ENCODE assay signal across 29 cellular contexts in genomic region chr11:31767665-31768064, GRCh38. TPM values are rescaled to one million over a fixed set of nuclear protein-coding genes. Genes with fewer than 3 reads are reported as not detected.
"Had no signal": no experiment of that assay in that cellular context is flagged by ENCODE, and none has a peak within 500 bp of the region (broad histone marks: within the 10 kb centered on the region; RNA-seq: fewer than 3 reads in every experiment).

No MANE protein-coding gene starts in this region.

- ATAC-seq: activated CD8-positive, alpha-beta T cell treated with anti-CD3 and anti-CD28 coated beads, Interleukin-2, amount 10 ng/mL, durations not matched to agents 7 days and 5 days; Panc1; Right ventricle myocardium inferior had no signal

- H3K9me3 Mint-ChIP-seq: activated naive CD8-positive, alpha-beta T cell treated with anti-CD3 and anti-CD28 coated beads, Interleukin-2, amount 10 ng/mL, durations not matched to agents 7 days and 5 days had no signal

- H3K27ac ChIP-seq: adrenal gland, ascending aorta, brain microvascular endothelial cell, cardiac muscle cell, colonic mucosa, SJCRH30 had no signal

- DNase-seq: activated CD4-positive, alpha-beta T cell treated with anti-CD3 and anti-CD28 coated beads for 48 hours; activated CD4-positive, alpha-beta T cell treated with anti-CD3 and anti-CD28 coated beads, Interleukin-2, amount 50 U/mL, for 4 hours; activated CD4-positive, CD25-positive, alpha-beta regulatory T cell treated with anti-CD3 and anti-CD28 coated beads, Interleukin-2, amount 50 U/mL, for 72 hours; activated CD8-positive, alpha-beta memory T cell treated with anti-CD3 and anti-CD28 coated beads, Interleukin-2, amount 50 U/mL, for 48 hours; activated CD8-positive, alpha-beta T cell treated with anti-CD3 and anti-CD28 coated beads, Interleukin-2, amount 10 ng/mL, durations not matched to agents 7 days and 5 days; activated naive CD4-positive, alpha-beta T cell treated with anti-CD3 and anti-CD28 coated beads, Interleukin-2, amount 50 U/mL, for 16 hours; activated naive CD8-positive, alpha-beta T cell treated with anti-CD3 and anti-CD28 coated beads, Interleukin-2, amount 10 ng/mL, durations not matched to agents 7 days and 5 days; activated T-cell treated with anti-CD3 and anti-CD28 coated beads, Interleukin-2, amount 50 U/mL, for 1 hour; adrenal gland; brain microvascular endothelial cell; colonic mucosa; Kasumi-1; NCI-H1048; NCI-H146; NCI-H187 treated with DMSO at 0.1 percent for 48 hours; NCI-H2081 treated with DMSO at 0.1 percent for 48 hours; NCI-H2227 treated with DMSO at 0.1 percent for 48 hours; NCI-H526; NCI-H774; RPMI8226; SJCRH30; SK-N-SH; T-helper 1 cell had no signal

- H3K27me3 Mint-ChIP-seq: activated naive CD8-positive, alpha-beta T cell treated with anti-CD3 and anti-CD28 coated beads, Interleukin-2, amount 10 ng/mL, durations not matched to agents 7 days and 5 days had no signal

- H3K9me2 ChIP-seq: SK-N-SH had no signal

- H3K36me3 Mint-ChIP-seq: activated naive CD8-positive, alpha-beta T cell treated with anti-CD3 and anti-CD28 coated beads, Interleukin-2, amount 10 ng/mL, durations not matched to agents 7 days and 5 days had no signal

- H3K4me3 Mint-ChIP-seq: activated CD8-positive, alpha-beta T cell treated with anti-CD3 and anti-CD28 coated beads, Interleukin-2, amount 10 ng/mL, durations not matched to agents 7 days and 5 days; activated naive CD8-positive, alpha-beta T cell treated with anti-CD3 and anti-CD28 coated beads, Interleukin-2, amount 10 ng/mL, durations not matched to agents 7 days and 5 days had no signal

- H3K9me3 ChIP-seq: ascending aorta, colonic mucosa, SJCRH30, SK-N-SH had no signal

- H3K27ac Mint-ChIP-seq: activated CD8-positive, alpha-beta T cell treated with anti-CD3 and anti-CD28 coated beads, Interleukin-2, amount 10 ng/mL, durations not matched to agents 7 days and 5 days; activated naive CD8-positive, alpha-beta T cell treated with anti-CD3 and anti-CD28 coated beads, Interleukin-2, amount 10 ng/mL, durations not matched to agents 7 days and 5 days had no signal

- H3K4me2 ChIP-seq: SK-N-SH had no signal

- H3K4me3 ChIP-seq: adrenal gland, ascending aorta, cardiac muscle cell, colonic mucosa, SJCRH30 had no signal

- H3K36me3 ChIP-seq: adrenal gland, ascending aorta, brain microvascular endothelial cell, cardiac muscle cell, colonic mucosa, SJCRH30 had no signal

- H3K27me3 ChIP-seq: adrenal gland, ascending aorta, brain microvascular endothelial cell, colonic mucosa, SJCRH30 had no signal

- H3K4me1 ChIP-seq: adrenal gland, ascending aorta, colonic mucosa, SJCRH30 had no signal

RNA-seq across cellular contexts. Expression of gene PAX6, which starts 43.5 kb away (rescaled TPM):
- total RNA-seq: activated CD8-positive, alpha-beta T cell treated with anti-CD3 and anti-CD28 coated beads, Interleukin-2, amount 10 ng/mL, durations not matched to agents 7 days and 5 days; activated naive CD8-positive, alpha-beta T cell treated with anti-CD3 and anti-CD28 coated beads, Interleukin-2, amount 10 ng/mL, durations not matched to agents 7 days and 5 days; ascending aorta; OCI-LY7; Right ventricle myocardium inferior; T-helper 2 cell treated with Interferon-gamma antibody and Interleukin-4, amounts not matched to agents 100 ng/mL and 5 ng/mL, for 36 hours had no signal
- polyA plus RNA-seq: SK-N-SH had no signal
